22 cellular contexts compared by ENCODE assay signal in the genomic region with DNA sequence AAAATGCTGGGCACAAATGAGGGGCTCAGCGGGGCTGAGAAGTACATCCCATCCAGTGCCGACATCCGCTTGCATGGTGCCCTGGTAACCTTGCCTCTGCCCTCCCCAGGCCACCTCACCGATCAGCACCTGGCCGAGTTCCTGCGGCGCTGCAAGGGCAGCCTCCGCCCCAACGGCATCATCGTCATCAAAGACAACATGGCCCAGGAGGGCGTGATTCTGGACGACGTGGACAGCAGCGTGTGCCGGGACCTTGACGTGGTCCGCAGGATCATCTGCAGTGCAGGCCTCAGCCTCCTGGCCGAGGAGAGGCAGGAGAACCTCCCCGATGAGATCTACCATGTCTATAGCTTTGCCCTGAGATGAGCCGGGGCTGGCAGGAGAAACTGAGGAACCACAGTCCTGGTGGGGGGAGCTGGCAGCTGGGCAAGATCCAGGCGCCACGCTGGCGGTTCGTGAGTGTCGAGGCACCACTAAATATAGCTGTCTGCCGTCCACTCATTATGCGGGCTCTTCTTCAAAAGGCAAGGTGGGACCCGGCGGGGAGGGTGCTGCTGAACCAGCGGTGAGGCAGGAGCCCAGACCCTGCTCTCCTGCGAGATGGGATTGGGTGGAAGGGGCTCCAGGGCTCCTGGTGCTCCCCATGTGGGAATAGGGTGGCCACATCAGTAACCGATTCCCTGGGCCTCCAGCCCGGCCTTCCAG. TPM values are rescaled to one million over a fixed set of nuclear protein-coding genes. Genes with fewer than 3 reads are reported as not detected.
A peak's percentile ranks its signal among the peaks of the same experiment; 100 is the strongest.
DNase-seq lines count a peak whose midpoint lies in the region; ATAC-seq, FAIRE-seq and TF ChIP-seq lines count a peak whose summit lies in the region.
"Had no signal": no experiment of that assay in that cellular context is flagged by ENCODE, and none has a peak within 500 bp of the region (broad histone marks: within the 10 kb centered on the region; RNA-seq: fewer than 3 reads in every experiment).

No MANE protein-coding gene starts in this region.

- peaks cover 41 to 84% (median 71%) of the 10 kb centered on the region in 10 experiments for H3K4me1 ChIP-seq in BLaER1 treated with 17β-estradiol and CSF1 and Interleukin-3, amounts not matched to agents 10 nM and 100 nM
- peaks cover 32% of the 10 kb centered on the region for H3K4me1 ChIP-seq in mesenchymal stem cell (ENCODE audit: control insufficient read depth, insufficient read depth, low read depth, low read length)

- no peak overlapping the region for H2BK12ac ChIP-seq in mesenchymal stem cell (ENCODE audit: low read length in 2 of 2)

- no peak overlapping the region for H3K18ac ChIP-seq in mesenchymal stem cell (ENCODE audit: low read depth in 1 of 2, low read length in 2 of 2)

- no peaks in the 10 kb centered on the region for H3K27me3 ChIP-seq in BLaER1 treated with 17β-estradiol and CSF1 and Interleukin-3, amounts not matched to agents 10 nM and 100 nM
- H3K27me3 ChIP-seq in mesenchymal stem cell (ENCODE audit: control insufficient read depth in 1 of 2, insufficient read depth in 1 of 2, low read length in 2 of 2): no peaks in the 10 kb centered on the region
- H3K27me3 ChIP-seq: BE2C, SJSA1 had no signal

- H3K4me3 Mint-ChIP-seq in T-helper 17 cell: no peak overlapping the region
- H3K4me3 Mint-ChIP-seq: CD8-positive, alpha-beta memory T cell had no signal

- H2AFZ ChIP-seq in mesenchymal stem cell (ENCODE audit: low read depth, low read length): no peak overlapping the region

- no peak for FAIRE-seq in GM12891 (lab: Jason Lieb, UNC)
- FAIRE-seq: D721Med, GM18507 had no signal

- no peak overlapping the region for H3K4me3 ChIP-seq in BLaER1 treated with 17β-estradiol and CSF1 and Interleukin-3, amounts not matched to agents 10 nM and 100 nM
- H3K4me3 ChIP-seq in mesenchymal stem cell (ENCODE audit: insufficient read depth in 1 of 2, low read depth in 1 of 2, low read length in 2 of 2): no peak overlapping the region
- H3K4me3 ChIP-seq: SJSA1 had no signal

- peak overlapping the region; percentile 21 for H4K91ac ChIP-seq in mesenchymal stem cell (ENCODE audit: low read length)

- peaks cover 93 to 100% (median 99%) of the 10 kb centered on the region in 11 experiments for H4K20me1 ChIP-seq in BLaER1 treated with 17β-estradiol and CSF1 and Interleukin-3, amounts not matched to agents 10 nM and 100 nM

- no peak overlapping the region for H2BK5ac ChIP-seq in mesenchymal stem cell (ENCODE audit: low read depth, low read length, poor library complexity, severe bottlenecking)

- H2AK5ac ChIP-seq in mesenchymal stem cell (ENCODE audit: low read length, severe bottlenecking): no peak overlapping the region

- WGBS in mesenchymal stem cell: 96% methylated on average over 33 of the region's 33 CpGs

- H3K23ac ChIP-seq in mesenchymal stem cell (ENCODE audit: low read length in 2 of 2): no peak overlapping the region

- peak overlapping the region; percentile 21 to 61 (median 46); a peak in 16 of 22 replicates for H3K9ac ChIP-seq in BLaER1 treated with 17β-estradiol and CSF1 and Interleukin-3, amounts not matched to agents 10 nM and 100 nM
- no peak overlapping the region for H3K9ac ChIP-seq in mesenchymal stem cell (ENCODE audit: low read length)

- H3K27me3 Mint-ChIP-seq in T-helper 17 cell: no peaks in the 10 kb centered on the region
- H3K27me3 Mint-ChIP-seq: CD8-positive, alpha-beta memory T cell had no signal

- no peak overlapping the region for H3K14ac ChIP-seq in mesenchymal stem cell (ENCODE audit: low read length in 2 of 2)

- H3K9me3 ChIP-seq in BLaER1 treated with 17β-estradiol and CSF1 and Interleukin-3, amounts not matched to agents 10 nM and 100 nM (replicated peaks in 1 of 11): no peaks in the 10 kb centered on the region
- H3K9me3 ChIP-seq in T-helper 17 cell (ENCODE audit: control insufficient read depth, low read length, poor library complexity, severe bottlenecking) (no peaks in the 10 kb centered on the region), mesenchymal stem cell (ENCODE audit: control insufficient read depth, low read length) (no peaks in the 10 kb centered on the region)
- H3K9me3 ChIP-seq: BE2C, SJSA1 had no signal

- H4K8ac ChIP-seq in mesenchymal stem cell (ENCODE audit: low read length): no peak overlapping the region

- peaks cover 76 to 100% (median 95%) of the 10 kb centered on the region in 11 experiments for H3K36me3 ChIP-seq in BLaER1 treated with 17β-estradiol and CSF1 and Interleukin-3, amounts not matched to agents 10 nM and 100 nM
- H3K36me3 ChIP-seq in mesenchymal stem cell (ENCODE audit: control insufficient read depth in 1 of 2, insufficient read depth in 2 of 2, low read depth in 1 of 2, low read length in 2 of 2): peaks cover 63 to 83% of the 10 kb centered on the region in 2 experiments

- peak overlapping the region in 7 of 11 experiments; percentile 16 to 66 (median 34); a peak in 10 of 22 replicates for H3K27ac ChIP-seq in BLaER1 treated with 17β-estradiol and CSF1 and Interleukin-3, amounts not matched to agents 10 nM and 100 nM
- no peak overlapping the region for H3K27ac ChIP-seq in mesenchymal stem cell (ENCODE audit: low read length, poor library complexity, severe bottlenecking)
- H3K27ac ChIP-seq: SJSA1 had no signal

- peaks cover 24% of the 10 kb centered on the region for H3K4me1 Mint-ChIP-seq in T-helper 17 cell

- H3K4me2 ChIP-seq in BLaER1 treated with 17β-estradiol and CSF1 and Interleukin-3, amounts not matched to agents 10 nM and 100 nM: peak overlapping the region in 6 of 11 experiments; percentile 8 to 48 (median 24); a peak in 9 of 22 replicates
- no peak overlapping the region for H3K4me2 ChIP-seq in mesenchymal stem cell (ENCODE audit: low read length, poor library complexity, severe bottlenecking)

- H3K4ac ChIP-seq in mesenchymal stem cell (ENCODE audit: low read depth in 1 of 2, low read length in 2 of 2): no peak overlapping the region

- no peak overlapping the region for H2BK15ac ChIP-seq in mesenchymal stem cell (ENCODE audit: low read depth, poor library complexity, severe bottlenecking)

- no peak for DNase-seq in GM12891 (ENCODE audit: insufficient read length, low spot score)
- no peak for DNase-seq in T-helper 17 cell
- DNase-seq in mesenchymal stem cell: no peak
- no peak for DNase-seq in NCI-H524 (lab: John Stamatoyannopoulos, UW)
- no peak for DNase-seq in stimulated activated CD4-positive, alpha-beta T cell treated with anti-CD3 and anti-CD28 coated beads, Interleukin-12 subunit alpha, Interleukin-12 subunit beta, amount 100 ng/mL, for 4 hours
- DNase-seq: BE2C; CD8-positive, alpha-beta memory T cell; DMS79 treated with DMSO at 0.1 percent for 48 hours; Kasumi-1; MM.1S; NCI-H1105 treated with DMSO at 0.1 percent for 48 hours; NCI-H187 treated with DMSO at 0.1 percent for 48 hours; NCI-H69; RPMI8226 had no signal

- no peak overlapping the region for H2BK120ac ChIP-seq in mesenchymal stem cell (ENCODE audit: low read depth, low read length)

- ATAC-seq in T-helper 17 cell (no peak), HG02759 (IDR thresholded peaks at IDR 0.05; ENCODE audit: unreplicated experiment) (no peak)
- ATAC-seq: HCT116 had no signal

- 0 out of 2 replicates have a peak, but pooled peaks have one; percentile 24 for TF ChIP-seq POLR2A in GM12891 (IDR thresholded peaks at IDR 0.05; ENCODE audit: low read depth, low read length)

- H3K79me1 ChIP-seq in mesenchymal stem cell (replicated peaks; ENCODE audit: low read length, poor library complexity, severe bottlenecking): peaks cover 39% of the 10 kb centered on the region

- peak overlapping the region; percentile 11 for H3K27ac Mint-ChIP-seq in T-helper 17 cell

- peaks cover 5% of the 10 kb centered on the region for H3K36me3 Mint-ChIP-seq in T-helper 17 cell (ENCODE audit: low read depth)

TF ChIP-seq in GM12891, 5 proteins besides CTCF, POLR2A, EP300 and RAD21:
- TF ChIP-seq POLR2AphosphoS5 (IDR thresholded peaks at IDR 0.05; ENCODE audit: low read depth, low read length) (0 out of 2 replicates have a peak, but pooled peaks have one; percentile 36), SPI1 (IDR thresholded peaks at IDR 0.05; ENCODE audit: low read depth, low read length) (no peak), POU2F2 (IDR thresholded peaks at IDR 0.05; ENCODE audit: low read depth, low read length) (0 out of 2 replicates have a peak, but pooled peaks have one; percentile 14)

RNA-seq across cellular contexts. Expression of a gene that starts 6.7 kb away (rescaled TPM):
- polyA plus RNA-seq in GM12891 (2012; ENCODE audit: low read depth, missing spikeins): 7.6 TPM
- total RNA-seq in T-helper 17 cell: 10 to 100 TPM; 21.9 to 28.7 TPM
- 11.6 TPM for polyA plus RNA-seq in mesenchymal stem cell (2013, experiment 1 of 2)
- 11.6 TPM for polyA plus RNA-seq in mesenchymal stem cell (2013, experiment 2 of 2)

RNA-seq across cellular contexts. Expression of a gene that starts 9.3 kb away (rescaled TPM):
- polyA plus RNA-seq in GM12891 (2012; ENCODE audit: low read depth, missing spikeins): 23.6 TPM
- 10 to 100 TPM; 27.0 to 27.8 TPM for total RNA-seq in T-helper 17 cell
- 38.5 TPM for polyA plus RNA-seq in mesenchymal stem cell (2013, experiment 1 of 2)
- 39.6 TPM for polyA plus RNA-seq in mesenchymal stem cell (2013, experiment 2 of 2)

RNA-seq across cellular contexts. Expression of a gene that starts 14.3 kb away (rescaled TPM):
- not detected for polyA plus RNA-seq in GM12891 (2012; ENCODE audit: low read depth, missing spikeins)
- not detected for total RNA-seq in T-helper 17 cell
- polyA plus RNA-seq in mesenchymal stem cell (2013, experiment 1 of 2): 0.03 TPM
- polyA plus RNA-seq in mesenchymal stem cell (2013, experiment 2 of 2): 0.04 TPM
- total RNA-seq: CD8-positive, alpha-beta memory T cell; G401; OCI-LY7; SJSA1 had no signal
- polyA plus RNA-seq: CD8-positive, alpha-beta memory T cell had no signal

RNA-seq across cellular contexts. Expression of a gene that starts 30.2 kb away (rescaled TPM):
- not detected for polyA plus RNA-seq in GM12891 (2012; ENCODE audit: low read depth, missing spikeins)
- total RNA-seq in T-helper 17 cell: not detected
- polyA plus RNA-seq in mesenchymal stem cell (2013, experiment 1 of 2): 19.5 TPM
- polyA plus RNA-seq in mesenchymal stem cell (2013, experiment 2 of 2): 20.1 TPM
- total RNA-seq: G401, OCI-LY7 had no signal
- polyA plus RNA-seq: CD8-positive, alpha-beta memory T cell had no signal
